17 cellular contexts compared by ENCODE assay signal in the genomic region with DNA sequence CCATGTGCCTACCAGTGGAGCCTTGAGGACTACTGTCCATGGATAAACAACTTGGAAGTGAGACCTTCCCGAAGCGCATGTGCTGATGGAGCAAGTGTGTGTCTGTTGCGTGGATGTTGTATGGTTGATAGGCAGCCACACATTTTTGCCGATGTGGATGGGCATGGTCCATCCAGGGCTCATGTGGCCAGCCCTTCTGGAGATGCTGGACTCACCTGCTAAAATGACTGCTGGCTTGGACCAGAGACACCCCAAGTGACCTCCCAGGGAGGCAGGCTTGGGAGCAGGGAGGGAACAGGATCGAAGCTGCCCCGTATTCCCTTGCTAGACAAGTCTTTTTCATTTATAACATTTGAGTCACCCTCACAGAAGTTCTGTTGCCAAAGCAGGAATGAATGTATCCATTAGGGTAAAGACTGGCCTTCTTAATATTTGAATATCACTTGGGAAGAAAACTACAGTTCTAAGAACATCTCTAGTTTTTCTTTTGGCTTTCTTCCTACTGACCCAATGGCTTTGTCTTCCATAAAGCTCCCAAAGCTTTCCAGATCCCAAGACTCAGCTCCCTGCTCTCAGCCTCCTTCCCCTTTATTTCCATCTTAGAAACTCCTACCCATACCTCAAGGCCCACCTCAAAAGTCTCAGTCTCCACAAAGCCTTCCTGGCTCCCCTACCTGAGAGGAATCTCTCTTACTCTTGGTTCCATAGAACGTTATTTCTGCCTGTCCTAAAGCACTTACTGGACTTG. TPM values are rescaled to one million over a fixed set of nuclear protein-coding genes. Genes with fewer than 3 reads are reported as not detected.
A peak's percentile ranks its signal among the peaks of the same experiment; 100 is the strongest.
DNase-seq lines count a peak whose midpoint lies in the region; ATAC-seq and TF ChIP-seq lines count a peak whose summit lies in the region.
"Had no signal": no experiment of that assay in that cellular context is flagged by ENCODE, and none has a peak within 500 bp of the region (broad histone marks: within the 10 kb centered on the region; RNA-seq: fewer than 3 reads in every experiment).

No MANE protein-coding gene starts in this region.

- CTCF ChIA-PET in HEK293 (lab: Yijun Ruan, JAX), result interaction anchor here (0.6 to 4.3 kb wide), 3 partner anchors 58 to 159 kb away, joined by 3 to 24 read pairs (median 4); no protein-coding TSS in a partner anchor

- H3K79me2 ChIP-seq in ACC112 (ENCODE audit: control insufficient read depth, insufficient read depth, low read length, unreplicated experiment), result peaks cover 8% of the 10 kb centered on the region

- ATAC-seq in GM21515 (IDR thresholded peaks at IDR 0.05; ENCODE audit: unreplicated experiment), result no peak
- ATAC-seq in activated T-cell treated with anti-CD3 and anti-CD28 coated beads, Interleukin-2, amount 50 U/mL, for 72 hours (replicated peaks in 1 of 2), result no peak
- ATAC-seq: A549 had no signal

- H3K27me3 Mint-ChIP-seq in endothelial cell (ENCODE audit: unreplicated experiment) (peaks cover 12% of the 10 kb centered on the region), nephron progenitor cell (ENCODE audit: low read depth, poor library complexity) (peaks cover 64% of the 10 kb centered on the region)
- H3K27me3 Mint-ChIP-seq in activated T-cell treated with anti-CD3 and anti-CD28 coated beads, Interleukin-2, amount 50 U/mL, for 72 hours (ENCODE audit: low read depth), result peaks cover 18% of the 10 kb centered on the region

- H3K9me3 ChIP-seq in HEK293 (ENCODE audit: control insufficient read depth, insufficient read depth, low read depth, low read length), result no peaks in the 10 kb centered on the region
- H3K9me3 ChIP-seq: A549 had no signal

- H3K36me3 ChIP-seq in ACC112 (ENCODE audit: insufficient read depth, low read length), result no peaks in the 10 kb centered on the region
- no peaks in the 10 kb centered on the region for H3K36me3 ChIP-seq in HEK293 (ENCODE audit: control insufficient read depth in 2 of 2, insufficient read depth in 1 of 2, low read length in 2 of 2)

- H3K4me3 Mint-ChIP-seq in endothelial cell (ENCODE audit: unreplicated experiment) (peak overlapping the region; percentile 87), nephron progenitor cell (peak overlapping the region; percentile 2)
- no peak overlapping the region for H3K4me3 Mint-ChIP-seq in activated T-cell treated with anti-CD3 and anti-CD28 coated beads, Interleukin-2, amount 50 U/mL, for 72 hours
- H3K4me3 Mint-ChIP-seq: CD14-positive monocyte had no signal

- H3K27ac ChIP-seq in ACC112 (ENCODE audit: low read depth, low read length), result peak overlapping the region; percentile 74
- no peak overlapping the region for H3K27ac ChIP-seq in HEK293 (ENCODE audit: extremely low read depth, low read depth, low read length)

- H3K4me1 Mint-ChIP-seq in endothelial cell (ENCODE audit: unreplicated experiment), result peaks cover 70% of the 10 kb centered on the region
- H3K4me1 Mint-ChIP-seq in nephron progenitor cell, result peaks cover 14% of the 10 kb centered on the region
- H3K4me1 Mint-ChIP-seq in activated T-cell treated with anti-CD3 and anti-CD28 coated beads, Interleukin-2, amount 50 U/mL, for 72 hours (ENCODE audit: low read depth), result no peaks in the 10 kb centered on the region

- DNase-seq in endothelial cell (ENCODE audit: low spot score) (no peak), nephron progenitor cell (no peak), hypothalamus (lab: John Stamatoyannopoulos, UW) (no peak), activated gamma-delta T cell (lab: John Stamatoyannopoulos, UW) (no peak)
- DNase-seq in activated T-cell treated with anti-CD3 and anti-CD28 coated beads, Interleukin-2, amount 50 U/mL, for 72 hours, result no peak
- DNase-seq: GOT3, KG1, NCI-H1092 treated with DMSO at 0.1 percent for 48 hours, NCI-H1694, NCI-H345, NCI-H69 had no signal

- no peak overlapping the region for H2AFZ ChIP-seq in ACC112 (ENCODE audit: low read length, unreplicated experiment)

- no peak overlapping the region for H3K4me3 ChIP-seq in ACC112 (ENCODE audit: low read depth, low read length)
- H3K4me3 ChIP-seq in HEK293 (ENCODE audit: low read depth, low read length), result no peak overlapping the region
- H3K4me3 ChIP-seq: A549 had no signal

- H3K36me3 Mint-ChIP-seq in endothelial cell (ENCODE audit: low read depth, unreplicated experiment) (peaks cover 29% of the 10 kb centered on the region), nephron progenitor cell (ENCODE audit: low read depth) (no peaks in the 10 kb centered on the region)
- H3K36me3 Mint-ChIP-seq in activated T-cell treated with anti-CD3 and anti-CD28 coated beads, Interleukin-2, amount 50 U/mL, for 72 hours (ENCODE audit: insufficient read depth in 2 of 2), result no peaks in the 10 kb centered on the region

- TF ChIP-seq CTCF in HEK293 (tag by site-specific recombination; IDR thresholded peaks at IDR 0.05), result no peak
- no peak for TF ChIP-seq CTCF in endothelial cell (IDR thresholded peaks at IDR 0.05; ENCODE audit: unreplicated experiment)
- no peak for TF ChIP-seq CTCF in nephron progenitor cell (IDR thresholded peaks at IDR 0.05)

- POLR2A ChIA-PET in HEK293 (lab: Yijun Ruan, JAX), result no interaction called here

- H3K4me1 ChIP-seq in ACC112 (ENCODE audit: control insufficient read depth, insufficient read depth, low read length, unreplicated experiment), result peaks cover 28% of the 10 kb centered on the region
- no peaks in the 10 kb centered on the region for H3K4me1 ChIP-seq in HEK293 (ENCODE audit: control insufficient read depth, insufficient read depth, low read length)

- H3K27ac Mint-ChIP-seq in endothelial cell (ENCODE audit: unreplicated experiment) (no peak overlapping the region), nephron progenitor cell (no peak overlapping the region)
- H3K27ac Mint-ChIP-seq in activated T-cell treated with anti-CD3 and anti-CD28 coated beads, Interleukin-2, amount 50 U/mL, for 72 hours, result no peak overlapping the region
- H3K27ac Mint-ChIP-seq: CD14-positive monocyte had no signal

- H3K9me3 Mint-ChIP-seq in endothelial cell (ENCODE audit: unreplicated experiment), result no peaks in the 10 kb centered on the region
- H3K9me3 Mint-ChIP-seq in nephron progenitor cell, result no peaks in the 10 kb centered on the region
- no peaks in the 10 kb centered on the region for H3K9me3 Mint-ChIP-seq in activated T-cell treated with anti-CD3 and anti-CD28 coated beads, Interleukin-2, amount 50 U/mL, for 72 hours

- no peaks in the 10 kb centered on the region for H3K27me3 ChIP-seq in ACC112 (ENCODE audit: insufficient read depth, low read length)

TF ChIP-seq in HEK293, 187 proteins besides CTCF, POLR2A, EP300 and RAD21:
- peak; percentile 74 for TF ChIP-seq ZFP3 (tag by site-specific recombination; IDR thresholded peaks at IDR 0.05; ENCODE audit: low read depth)
- TF ChIP-seq ZBTB7A (tag by site-specific recombination; IDR thresholded peaks at IDR 0.05; ENCODE audit: low read depth), result no peak

RNA-seq across cellular contexts. Expression of gene PTPRE, which starts 3.0 kb away (rescaled TPM):
- 117 TPM for total RNA-seq in endothelial cell (ENCODE audit: unreplicated experiment)
- 10 to 100 TPM; 23.7 to 31.3 TPM for total RNA-seq in activated T-cell treated with anti-CD3 and anti-CD28 coated beads, Interleukin-2, amount 50 U/mL, for 72 hours

RNA-seq across cellular contexts. Expression of gene CLRN3, which starts 17.1 kb away (rescaled TPM):
- total RNA-seq in endothelial cell (ENCODE audit: unreplicated experiment), result 0.31 TPM
- not detected for total RNA-seq in activated T-cell treated with anti-CD3 and anti-CD28 coated beads, Interleukin-2, amount 50 U/mL, for 72 hours
- total RNA-seq: MCF 10A had no signal

Comparison
In these comparisons a context has a peak if more than half of its experiments do, and no peak if none do; other contexts are left out.
1. H3K4me3 Mint-ChIP-seq: peak in endothelial cell (single experiment) and nephron progenitor cell (single experiment); none in activated T-cell treated with anti-CD3 and anti-CD28 coated beads, Interleukin-2, amount 50 U/mL, for 72 hours (0 of 2).